8 cellular contexts compared by ENCODE assay signal in genomic region chr13:76016799-76017198, GRCh38.
DNase-seq lines count a peak whose midpoint lies in the region; ATAC-seq lines count a peak whose summit lies in the region.

No MANE protein-coding gene starts in this region.

- DNase-seq in activated CD4-positive, alpha-beta T cell treated with anti-CD3 and anti-CD28 coated beads for 48 hours: peak; percentile 35
- DNase-seq in activated CD4-positive, alpha-beta T cell treated with anti-CD3 and anti-CD28 coated beads, Interleukin-2, amount 50 U/mL, for 4 hours: no peak
- DNase-seq in SW480 (ENCODE audit: low spot score) (peak; percentile 43), left ventricle myocardium superior (no peak), cerebellar nuclear complex (lab: John Stamatoyannopoulos, UW) (no peak), NCI-H1105 treated with DMSO at 0.1 percent for 48 hours (lab: John Stamatoyannopoulos, UW) (no peak)

- intact Hi-C loops in left ventricle myocardium superior (cut with micrococcal nuclease): no loop called here

- ATAC-seq in GM21423 (IDR thresholded peaks at IDR 0.05; ENCODE audit: unreplicated experiment) (peak; percentile 83), HG03469 (IDR thresholded peaks at IDR 0.05; ENCODE audit: unreplicated experiment) (peak; percentile 86), left ventricle myocardium superior (peak; percentile 40)

Comparison
In these comparisons a context has a peak if more than half of its experiments do, and no peak if none do; other contexts are left out.
1. DNase-seq: peak in activated CD4-positive, alpha-beta T cell treated with anti-CD3 and anti-CD28 coated beads for 48 hours (single experiment) and SW480 (single experiment); none in activated CD4-positive, alpha-beta T cell treated with anti-CD3 and anti-CD28 coated beads, Interleukin-2, amount 50 U/mL, for 4 hours (0 of 2), left ventricle myocardium superior (single experiment), cerebellar nuclear complex (0 of 2) and NCI-H1105 treated with DMSO at 0.1 percent for 48 hours (single experiment).
2. Peak in every context shown above with its lines, with median percentiles within 50 percentile points of each other: ATAC-seq.